Comparison of ENCODE assay signal across 8 cellular contexts in the genomic region with DNA sequence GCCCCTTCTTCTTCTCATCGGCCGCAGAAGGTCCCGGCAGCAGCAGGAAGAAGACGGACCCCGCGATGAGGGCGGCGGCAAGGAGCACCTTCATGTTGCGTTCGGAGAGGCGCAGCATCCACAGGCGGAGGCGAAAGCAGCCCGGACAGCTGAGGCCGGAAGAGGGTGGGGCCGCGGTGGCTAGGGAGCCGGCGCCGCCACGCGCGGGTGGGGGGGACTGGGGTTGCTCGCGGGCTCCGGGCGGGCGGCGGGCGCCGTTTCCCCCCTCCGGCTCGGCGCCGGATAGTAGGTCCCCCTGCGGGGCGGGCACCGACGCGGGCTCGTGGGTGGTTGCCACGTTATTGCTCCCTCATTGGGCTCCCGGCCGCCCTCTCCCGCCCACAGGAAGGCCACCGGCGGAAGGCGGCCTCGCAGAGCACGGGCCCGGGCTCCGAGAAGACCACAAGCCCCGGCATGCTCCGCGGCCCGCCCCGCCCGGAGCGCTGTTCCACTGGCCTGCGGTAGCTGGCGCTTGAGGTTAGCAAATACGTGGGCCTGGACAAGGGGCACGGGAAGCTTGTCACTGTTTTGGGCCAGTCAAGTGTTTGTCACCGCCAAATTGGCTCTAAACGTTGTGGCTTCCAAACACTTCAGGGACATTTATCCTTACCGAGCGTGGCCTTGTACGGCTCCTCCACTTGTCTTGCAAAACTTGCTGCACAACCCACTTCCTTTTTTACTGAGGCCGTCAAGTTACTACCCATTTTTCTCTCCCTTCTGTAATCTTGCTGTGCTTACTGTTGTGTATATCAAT. TPM values are rescaled to one million over a fixed set of nuclear protein-coding genes. Genes with fewer than 3 reads are reported as not detected.
DNase-seq lines count a peak whose midpoint lies in the region; TF ChIP-seq lines count a peak whose summit lies in the region.

TSS of gene PPIB (minus strand) at position 154 of the 793 bp plus-strand sequence. CDS start at position 118, 36 bp downstream.

- H3K4me2 ChIP-seq in neural progenitor cell, result peak within 1 kb of the TSS; percentile 96

- no peaks in the 10 kb centered on the region for H3K9me3 Mint-ChIP-seq in neural progenitor cell

- peak within 1 kb of the TSS; percentile 89 for H3K4me3 Mint-ChIP-seq in neural progenitor cell

- H3K4me1 ChIP-seq in HAP-1 (peaks cover 20% of the 10 kb centered on the region), neural progenitor cell (peaks cover 15% of the 10 kb centered on the region)

- DNase-seq in GDM1 (lab: John Stamatoyannopoulos, UW), result peak; percentile 99
- DNase-seq in HAP-1 (ENCODE audit: low spot score in 2 of 2), result peak; percentile 100
- peak; percentile 99 for DNase-seq in MG63
- DNase-seq in SHP77 treated with DMSO at 0.1 percent for 48 hours (lab: John Stamatoyannopoulos, UW), result peak; percentile 88
- peak; percentile 98 for DNase-seq in activated gamma-delta T cell (lab: John Stamatoyannopoulos, UW)
- DNase-seq in fibroblast of villous mesenchyme (ENCODE audit: low read depth), result peak; percentile 98
- peak; percentile 96 for DNase-seq in neural progenitor cell (ENCODE audit: low spot score)
- peak; percentile 96 for DNase-seq in stromal cell of bone marrow (ENCODE audit: low read depth)

- H3K9ac ChIP-seq in neural progenitor cell, result peak within 1 kb of the TSS; percentile 65

- peaks cover 23% of the 10 kb centered on the region for H3K36me3 Mint-ChIP-seq in neural progenitor cell

- peaks cover 23% of the 10 kb centered on the region for H3K4me1 Mint-ChIP-seq in neural progenitor cell

- in situ Hi-C loops in HAP-1 (cut with MboI; ENCODE audit: low sequenced_read_pairs), result no loop called here

- peak within 1 kb of the TSS; percentile 43 for H3K27ac Mint-ChIP-seq in neural progenitor cell

- peaks cover 19% of the 10 kb centered on the region for H3F3A ChIP-seq in neural progenitor cell (ENCODE audit: low read depth)

- H3K27me3 ChIP-seq in HAP-1 (ENCODE audit: low read depth), result no peaks in the 10 kb centered on the region
- H3K27me3 ChIP-seq in MG63, result no peaks in the 10 kb centered on the region
- no peaks in the 10 kb centered on the region for H3K27me3 ChIP-seq in neural progenitor cell

- TF ChIP-seq CTCF in fibroblast of villous mesenchyme (IDR thresholded peaks at IDR 0.05; ENCODE audit: insufficient read depth, low read depth, low read length), result peak; percentile 21
- TF ChIP-seq CTCF in neural progenitor cell (IDR thresholded peaks at IDR 0.05), result peak; percentile 61

- H3K27ac ChIP-seq in neural progenitor cell, result no peak within 1 kb of the TSS

- H3K27me3 Mint-ChIP-seq in neural progenitor cell (ENCODE audit: insufficient read depth, low read depth), result no peaks in the 10 kb centered on the region

- no peaks in the 10 kb centered on the region for H3K9me3 ChIP-seq in HAP-1
- H3K9me3 ChIP-seq in MG63, result no peaks in the 10 kb centered on the region
- no peaks in the 10 kb centered on the region for H3K9me3 ChIP-seq in neural progenitor cell (ENCODE audit: low read depth)

- peak within 1 kb of the TSS; percentile 65 for H2AFZ ChIP-seq in neural progenitor cell (replicated peaks)

- H3K4me3 ChIP-seq in HAP-1, result peak within 1 kb of the TSS; percentile 95
- H3K4me3 ChIP-seq in MG63, result peak within 1 kb of the TSS; percentile 73
- peak within 1 kb of the TSS; percentile 91 for H3K4me3 ChIP-seq in fibroblast of villous mesenchyme (ENCODE audit: low read depth, low read length)
- peak within 1 kb of the TSS; percentile 77 for H3K4me3 ChIP-seq in neural progenitor cell

- H3K79me2 ChIP-seq in neural progenitor cell (ENCODE audit: low read depth), result peaks cover 17% of the 10 kb centered on the region

- H3K36me3 ChIP-seq in HAP-1 (replicated peaks) (peaks cover 43% of the 10 kb centered on the region), MG63 (peaks cover 43% of the 10 kb centered on the region), neural progenitor cell (no peaks in the 10 kb centered on the region)

- H4K20me1 ChIP-seq in neural progenitor cell (ENCODE audit: low read depth), result peaks cover 5% of the 10 kb centered on the region

RNA-seq across cellular contexts. Expression of gene PPIB, which starts in this region (rescaled TPM):
- total RNA-seq in MG63 (2014; rRNA removed; shearing (Covaris generic); ENCODE audit: low replicate concordance), result 1,039 and 1,137 TPM in 2 replicates
- 654 and 959 TPM in 2 replicates for total RNA-seq in fibroblast of villous mesenchyme
- 109 and 137 TPM in 2 replicates for total RNA-seq in neural progenitor cell (ENCODE audit: low replicate concordance)
